ENCODE assay signal across 1 cellular context in genomic region chr17:18184143-18185007, GRCh38.
TF ChIP-seq lines count a peak whose summit lies in the region.

No MANE protein-coding gene starts in this region.

TF ChIP-seq in A549, 52 proteins besides CTCF, POLR2A, EP300 and RAD21 (continued from another document):
- TF ChIP-seq, protein P1, sequence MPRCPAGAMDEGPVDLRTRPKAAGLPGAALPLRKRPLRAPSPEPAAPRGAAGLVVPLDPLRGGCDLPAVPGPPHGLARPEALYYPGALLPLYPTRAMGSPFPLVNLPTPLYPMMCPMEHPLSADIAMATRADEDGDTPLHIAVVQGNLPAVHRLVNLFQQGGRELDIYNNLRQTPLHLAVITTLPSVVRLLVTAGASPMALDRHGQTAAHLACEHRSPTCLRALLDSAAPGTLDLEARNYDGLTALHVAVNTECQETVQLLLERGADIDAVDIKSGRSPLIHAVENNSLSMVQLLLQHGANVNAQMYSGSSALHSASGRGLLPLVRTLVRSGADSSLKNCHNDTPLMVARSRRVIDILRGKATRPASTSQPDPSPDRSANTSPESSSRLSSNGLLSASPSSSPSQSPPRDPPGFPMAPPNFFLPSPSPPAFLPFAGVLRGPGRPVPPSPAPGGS (IDR thresholded peaks at IDR 0.05), result peak; percentile 7; the same call in 1 of the 3 replicates
- TF ChIP-seq NFE2L2 (conservative IDR thresholded peaks at IDR 0.05; ENCODE audit: low read length), result no peak
- no peak for TF ChIP-seq RFX5 (IDR thresholded peaks at IDR 0.05)
- TF ChIP-seq ZNF302 (CRISPR knock-in tag; IDR thresholded peaks at IDR 0.05), result no peak
- TF ChIP-seq JUN (IDR thresholded peaks at IDR 0.05), result 0 out of 5 replicates have a peak, but pooled peaks of 1 of the 2 experiments have one; percentile 4
- TF ChIP-seq ESRRA (IDR thresholded peaks at IDR 0.05; ENCODE audit: borderline replicate concordance, low read length), result no peak
- no peak for TF ChIP-seq ZFP36 (IDR thresholded peaks at IDR 0.05; ENCODE audit: borderline replicate concordance, partially characterized antibody)
- no peak for TF ChIP-seq CBX8 (IDR thresholded peaks at IDR 0.05)
- no peak for TF ChIP-seq JUNB (IDR thresholded peaks at IDR 0.05)
- TF ChIP-seq FOSL2 (IDR thresholded peaks at IDR 0.05), result no peak
- TF ChIP-seq FOSL2 (CRISPR knock-in tag; IDR thresholded peaks at IDR 0.05), result 0 out of 2 replicates have a peak, but pooled peaks have one; percentile 8
- no peak for TF ChIP-seq FOXS1 (CRISPR knock-in tag; IDR thresholded peaks at IDR 0.05)
- TF ChIP-seq HOXB5 (CRISPR knock-in tag; IDR thresholded peaks at IDR 0.05), result no peak
- 0 out of 2 replicates have a peak, but pooled peaks have one; percentile 38 for TF ChIP-seq HMGXB4 (CRISPR knock-in tag; IDR thresholded peaks at IDR 0.05; ENCODE audit: borderline replicate concordance)
- peak; percentile 82 for TF ChIP-seq E2F6 (IDR thresholded peaks at IDR 0.05; ENCODE audit: borderline replicate concordance, low read depth)
- no peak for TF ChIP-seq FOSB (CRISPR knock-in tag; IDR thresholded peaks at IDR 0.05)
- no peak for TF ChIP-seq USF2 (IDR thresholded peaks at IDR 0.05)
- TF ChIP-seq REST (IDR thresholded peaks at IDR 0.05), result no peak
- no peak for TF ChIP-seq HOXA7 (CRISPR knock-in tag; IDR thresholded peaks at IDR 0.05)
- no peak for TF ChIP-seq CBX2 (IDR thresholded peaks at IDR 0.05; ENCODE audit: borderline replicate concordance, low read depth)
TF ChIP-seq in A549: peak in this region for 6.
